In genomic region chr20:60107621-60108020, GRCh38 we compare ENCODE assay signal across 1 cellular context.
A peak's percentile ranks its signal among the peaks of the same experiment; 100 is the strongest.
TF ChIP-seq lines count a peak whose summit lies in the region.

No MANE protein-coding gene starts in this region.

TF ChIP-seq in WTC11, 78 proteins besides CTCF, POLR2A, EP300 and RAD21 (continued from another document):
- peak; percentile 63 for TF ChIP-seq USF2 (CRISPR knock-in tag; IDR thresholded peaks at IDR 0.05)
